Comparison of ENCODE assay signal across 40 cellular contexts in the genomic region with DNA sequence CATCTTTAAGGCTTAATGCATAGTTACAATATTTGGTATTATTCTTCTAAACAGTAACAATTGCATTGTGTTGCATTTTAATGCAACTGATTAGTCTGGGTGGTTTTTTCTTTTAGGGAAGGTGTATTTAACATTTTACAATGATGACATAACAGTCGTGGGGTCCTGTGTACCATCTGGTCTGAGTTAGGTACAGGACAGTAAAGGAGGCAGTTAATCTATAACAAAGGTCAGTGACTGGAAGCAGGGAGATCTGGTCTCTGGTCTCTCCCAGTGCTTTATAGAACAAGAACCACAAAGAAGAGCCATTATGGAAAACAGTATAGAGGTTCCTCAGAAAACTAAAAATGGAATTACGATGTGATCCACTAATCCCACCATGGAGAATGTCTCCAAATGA. TPM values are rescaled to one million over a fixed set of nuclear protein-coding genes. Genes with fewer than 3 reads are reported as not detected.
"Had no signal": no experiment of that assay in that cellular context is flagged by ENCODE, and none has a peak within 500 bp of the region (broad histone marks: within the 10 kb centered on the region; RNA-seq: fewer than 3 reads in every experiment).

No MANE protein-coding gene starts in this region.

- H3K4me1 ChIP-seq: adrenal gland, ascending aorta, body of pancreas, breast epithelium had no signal

- ATAC-seq: activated naive CD4-positive, alpha-beta T cell treated with anti-CD3 and anti-CD28 coated beads, Interleukin-2, amount 50 U/mL, for 72 hours; activated naive CD8-positive, alpha-beta T cell treated with anti-CD3 and anti-CD28 coated beads, Interleukin-2, amount 50 U/mL, for 24 hours; activated T-cell treated with anti-CD3 and anti-CD28 coated beads, Interleukin-2, amount 50 U/mL, for 4 hours; activated T-cell treated with anti-CD3 and anti-CD28 coated beads, Interleukin-2, amount 50 U/mL, for 72 hours; activated T-helper 17 cell treated with anti-CD3 and anti-CD28 coated beads, Interleukin-2, amount 50 U/mL, for 72 hours; body of pancreas had no signal

- FAIRE-seq: astrocyte had no signal

- H3K4me3 ChIP-seq: adrenal gland, ascending aorta, body of pancreas, breast epithelium, cardiac muscle cell had no signal

- DNase-seq: activated effector memory CD4-positive, alpha-beta T cell treated with anti-CD3 and anti-CD28 coated beads, Interleukin-2, amount 50 U/mL, for 16 hours; activated effector memory CD4-positive, alpha-beta T cell treated with Interleukin-2 at 50 U/mL for 16 hours; activated gamma-delta T cell; activated gamma-delta T cell treated with Interleukin-2 at 50 U/mL for 16 hours; activated naive CD4-positive, alpha-beta T cell; activated naive CD4-positive, alpha-beta T cell treated with anti-CD3 and anti-CD28 coated beads for 36 hours; activated naive CD4-positive, alpha-beta T cell treated with anti-CD3 and anti-CD28 coated beads, Interleukin-2, amount 10 ng/mL, durations not matched to agents 7 days and 5 days; activated naive CD4-positive, alpha-beta T cell treated with anti-CD3 and anti-CD28 coated beads, Interleukin-2, amount 50 U/mL, for 16 hours; activated naive CD4-positive, alpha-beta T cell treated with Interleukin-2 at 50 U/mL for 16 hours; activated naive CD8-positive, alpha-beta T cell treated with anti-CD3 and anti-CD28 coated beads for 36 hours; activated naive CD8-positive, alpha-beta T cell treated with anti-CD3 and anti-CD28 coated beads, Interleukin-2, amount 10 ng/mL, durations not matched to agents 7 days and 5 days; activated naive CD8-positive, alpha-beta T cell treated with anti-CD3 and anti-CD28 coated beads, Interleukin-2, amount 50 U/mL, for 24 hours; activated T-cell treated with anti-CD3 and anti-CD28 coated beads, Interleukin-2, amount 50 U/mL, for 1 hour; activated T-cell treated with anti-CD3 and anti-CD28 coated beads, Interleukin-2, amount 50 U/mL, for 24 hours; activated T-cell treated with anti-CD3 and anti-CD28 coated beads, Interleukin-2, amount 50 U/mL, for 4 hours; activated T-cell treated with anti-CD3 and anti-CD28 coated beads, Interleukin-2, amount 50 U/mL, for 48 hours; activated T-cell treated with anti-CD3 and anti-CD28 coated beads, Interleukin-2, amount 50 U/mL, for 72 hours; adrenal gland; amniotic stem cell; amygdala; anterior cingulate cortex; aorta; body of pancreas; brain microvascular endothelial cell; caudate nucleus; central memory CD4-positive, alpha-beta T cell; cerebellar nuclear complex had no signal

- H3K27me3 ChIP-seq: ascending aorta, brain microvascular endothelial cell, cardiac muscle cell had no signal

- H3K27ac ChIP-seq: adrenal gland, ascending aorta, body of pancreas, brain microvascular endothelial cell, breast epithelium, cardiac muscle cell had no signal

- H3K9me3 ChIP-seq: adrenal gland, ascending aorta, body of pancreas, breast epithelium had no signal

- H3K36me3 ChIP-seq: adrenal gland, ascending aorta, brain microvascular endothelial cell, breast epithelium, cardiac muscle cell had no signal

RNA-seq across cellular contexts. Expression of gene OR7G2, which starts 2.7 kb away (rescaled TPM):
- total RNA-seq: activated naive CD4-positive, alpha-beta T cell treated with anti-CD3 and anti-CD28 coated beads for 36 hours; activated naive CD4-positive, alpha-beta T cell treated with anti-CD3 and anti-CD28 coated beads, Interleukin-2, amount 50 U/mL, for 72 hours; activated naive CD8-positive, alpha-beta T cell treated with anti-CD3 and anti-CD28 coated beads for 36 hours; activated naive CD8-positive, alpha-beta T cell treated with anti-CD3 and anti-CD28 coated beads, Interleukin-2, amount 10 ng/mL, durations not matched to agents 7 days and 5 days; activated T-cell treated with anti-CD3 and anti-CD28 coated beads, Interleukin-2, amount 50 U/mL, for 4 hours; activated T-cell treated with anti-CD3 and anti-CD28 coated beads, Interleukin-2, amount 50 U/mL, for 72 hours; activated T-helper 1 cell treated with anti-CD3 and anti-CD28 coated beads, Interleukin-12 subunit alpha, Interleukin-12 subunit beta, Interleukin-2, Interleukin-4 antibody, amounts not matched to agents 30 ng/mL and 10 ng/mL and 1 ng/mL, durations not matched to agents 14 hours and 24 hours and 36 hours; activated T-helper 17 cell treated with anti-CD3 and anti-CD28 coated beads, Interleukin-2, amount 50 U/mL, for 72 hours; activated T-helper 2 cell treated with anti-CD3 and anti-CD28 coated beads, Interferon-gamma antibody, Interleukin-2, Interleukin-4, amounts not matched to agents 10 μg/mL and 5 μg/mL and 100 μg/mL, durations not matched to agents 14 hours and 24 hours and 36 hours; adrenal gland; aorta; ascending aorta; astrocyte; body of pancreas; breast epithelium; bronchial epithelial cell; cardiac muscle cell; cardiac septum; cerebellum; chondrocyte had no signal
- polyA plus RNA-seq: adipose tissue, adrenal gland, aorta, cardiac muscle cell had no signal

RNA-seq across cellular contexts. Expression of gene OR7G1, which starts 5.6 kb away (rescaled TPM):
- total RNA-seq: activated naive CD4-positive, alpha-beta T cell treated with anti-CD3 and anti-CD28 coated beads for 36 hours; activated naive CD4-positive, alpha-beta T cell treated with anti-CD3 and anti-CD28 coated beads, Interleukin-2, amount 50 U/mL, for 72 hours; activated naive CD8-positive, alpha-beta T cell treated with anti-CD3 and anti-CD28 coated beads for 36 hours; activated naive CD8-positive, alpha-beta T cell treated with anti-CD3 and anti-CD28 coated beads, Interleukin-2, amount 10 ng/mL, durations not matched to agents 7 days and 5 days; activated T-cell treated with anti-CD3 and anti-CD28 coated beads, Interleukin-2, amount 50 U/mL, for 4 hours; activated T-cell treated with anti-CD3 and anti-CD28 coated beads, Interleukin-2, amount 50 U/mL, for 72 hours; activated T-helper 1 cell treated with anti-CD3 and anti-CD28 coated beads, Interleukin-12 subunit alpha, Interleukin-12 subunit beta, Interleukin-2, Interleukin-4 antibody, amounts not matched to agents 30 ng/mL and 10 ng/mL and 1 ng/mL, durations not matched to agents 14 hours and 24 hours and 36 hours; activated T-helper 17 cell treated with anti-CD3 and anti-CD28 coated beads, Interleukin-2, amount 50 U/mL, for 72 hours; activated T-helper 2 cell treated with anti-CD3 and anti-CD28 coated beads, Interferon-gamma antibody, Interleukin-2, Interleukin-4, amounts not matched to agents 10 μg/mL and 5 μg/mL and 100 μg/mL, durations not matched to agents 14 hours and 24 hours and 36 hours; adrenal gland; aorta; ascending aorta; astrocyte; body of pancreas; breast epithelium; bronchial epithelial cell; cardiac muscle cell; cardiac septum; cerebellum; chondrocyte had no signal
- polyA plus RNA-seq: adipose tissue, adrenal gland, aorta, cardiac muscle cell had no signal

RNA-seq across cellular contexts. Expression of gene OR7G3, which starts 16.8 kb away (rescaled TPM):
- total RNA-seq: activated naive CD4-positive, alpha-beta T cell treated with anti-CD3 and anti-CD28 coated beads for 36 hours; activated naive CD4-positive, alpha-beta T cell treated with anti-CD3 and anti-CD28 coated beads, Interleukin-2, amount 50 U/mL, for 72 hours; activated naive CD8-positive, alpha-beta T cell treated with anti-CD3 and anti-CD28 coated beads for 36 hours; activated naive CD8-positive, alpha-beta T cell treated with anti-CD3 and anti-CD28 coated beads, Interleukin-2, amount 10 ng/mL, durations not matched to agents 7 days and 5 days; activated T-cell treated with anti-CD3 and anti-CD28 coated beads, Interleukin-2, amount 50 U/mL, for 4 hours; activated T-cell treated with anti-CD3 and anti-CD28 coated beads, Interleukin-2, amount 50 U/mL, for 72 hours; activated T-helper 1 cell treated with anti-CD3 and anti-CD28 coated beads, Interleukin-12 subunit alpha, Interleukin-12 subunit beta, Interleukin-2, Interleukin-4 antibody, amounts not matched to agents 30 ng/mL and 10 ng/mL and 1 ng/mL, durations not matched to agents 14 hours and 24 hours and 36 hours; activated T-helper 17 cell treated with anti-CD3 and anti-CD28 coated beads, Interleukin-2, amount 50 U/mL, for 72 hours; activated T-helper 2 cell treated with anti-CD3 and anti-CD28 coated beads, Interferon-gamma antibody, Interleukin-2, Interleukin-4, amounts not matched to agents 10 μg/mL and 5 μg/mL and 100 μg/mL, durations not matched to agents 14 hours and 24 hours and 36 hours; adrenal gland; aorta; ascending aorta; astrocyte; body of pancreas; breast epithelium; bronchial epithelial cell; cardiac muscle cell; cardiac septum; cerebellum; chondrocyte had no signal
- polyA plus RNA-seq: adipose tissue, adrenal gland, aorta, cardiac muscle cell had no signal

RNA-seq across cellular contexts. Expression of gene OR1M1, which starts 23.1 kb away (rescaled TPM):
- total RNA-seq: activated naive CD4-positive, alpha-beta T cell treated with anti-CD3 and anti-CD28 coated beads for 36 hours; activated naive CD4-positive, alpha-beta T cell treated with anti-CD3 and anti-CD28 coated beads, Interleukin-2, amount 50 U/mL, for 72 hours; activated naive CD8-positive, alpha-beta T cell treated with anti-CD3 and anti-CD28 coated beads for 36 hours; activated naive CD8-positive, alpha-beta T cell treated with anti-CD3 and anti-CD28 coated beads, Interleukin-2, amount 10 ng/mL, durations not matched to agents 7 days and 5 days; activated T-cell treated with anti-CD3 and anti-CD28 coated beads, Interleukin-2, amount 50 U/mL, for 4 hours; activated T-cell treated with anti-CD3 and anti-CD28 coated beads, Interleukin-2, amount 50 U/mL, for 72 hours; activated T-helper 1 cell treated with anti-CD3 and anti-CD28 coated beads, Interleukin-12 subunit alpha, Interleukin-12 subunit beta, Interleukin-2, Interleukin-4 antibody, amounts not matched to agents 30 ng/mL and 10 ng/mL and 1 ng/mL, durations not matched to agents 14 hours and 24 hours and 36 hours; activated T-helper 17 cell treated with anti-CD3 and anti-CD28 coated beads, Interleukin-2, amount 50 U/mL, for 72 hours; activated T-helper 2 cell treated with anti-CD3 and anti-CD28 coated beads, Interferon-gamma antibody, Interleukin-2, Interleukin-4, amounts not matched to agents 10 μg/mL and 5 μg/mL and 100 μg/mL, durations not matched to agents 14 hours and 24 hours and 36 hours; adrenal gland; aorta; ascending aorta; astrocyte; body of pancreas; breast epithelium; bronchial epithelial cell; cardiac muscle cell; cardiac septum; cerebellum; chondrocyte had no signal
- polyA plus RNA-seq: adipose tissue, adrenal gland, aorta, cardiac muscle cell had no signal
